ENCODE assay signal across 24 cellular contexts in genomic region chr9:98216391-98216790, GRCh38.
"Had no signal": no experiment of that assay in that cellular context is flagged by ENCODE, and none has a peak within 500 bp of the region (broad histone marks: within the 10 kb centered on the region; RNA-seq: fewer than 3 reads in every experiment).

No MANE protein-coding gene starts in this region.

- H3K4me3 ChIP-seq: colonic mucosa, esophagus squamous epithelium, heart right ventricle, lung, mucosa of descending colon, psoas muscle, skin epidermis, suprapubic skin, transverse colon, upper lobe of right lung, uterus had no signal

- H3K9me3 ChIP-seq: colonic mucosa, esophagus squamous epithelium, heart right ventricle, mucosa of descending colon, neutrophil, psoas muscle, suprapubic skin, transverse colon, upper lobe of right lung, uterus had no signal

- DNase-seq: colonic mucosa; effector CD8-positive, alpha-beta T cell; esophagus squamous epithelium; foreskin melanocyte; heart right ventricle; hypothalamus; immature natural killer cell; kidney glomerular epithelial cell; left ventricle myocardium superior; naive B cell; stimulated activated CD4-positive, alpha-beta T cell treated with anti-CD3 and anti-CD28 coated beads, Interleukin-15, amount 100 ng/mL, for 24 hours; stimulated activated CD4-positive, alpha-beta T cell treated with anti-CD3 and anti-CD28 coated beads, Interleukin-2, amount 100 ng/mL, for 48 hours; stimulated activated naive B cell treated with anti-CD40 and anti-IgM and Interleukin-4, amounts not matched to agents 10 μg/mL and 1 μg/mL and 100 μg/mL, for 72 hours; transverse colon; upper lobe of right lung; uterus had no signal

- H3K27ac ChIP-seq: colonic mucosa, heart right ventricle, neutrophil, psoas muscle, transverse colon, upper lobe of right lung, uterus had no signal

- H3K36me3 ChIP-seq: uterus had no signal

- H3K27me3 ChIP-seq: colonic mucosa, esophagus squamous epithelium, heart right ventricle, neutrophil, suprapubic skin, transverse colon, upper lobe of right lung, uterus had no signal

- H3K4me1 ChIP-seq: colonic mucosa, heart right ventricle, psoas muscle, upper lobe of right lung, uterus had no signal

- ATAC-seq: left ventricle myocardium superior; natural killer cell treated with Interleukin-12 subunit alpha and Interleukin-12 subunit beta and Interleukin-15 and Interleukin-18, amount 100 ng/mL, for 72 hours; psoas muscle; stimulated activated naive B cell treated with anti-CD40 and anti-IgM and Interleukin-4, amounts not matched to agents 10 μg/mL and 1 μg/mL and 100 μg/mL, for 72 hours; upper lobe of right lung had no signal

- FAIRE-seq: endothelial cell of umbilical vein had no signal
